In genomic region chr10:89389254-89389653, GRCh38 we compare ENCODE assay signal across 8 cellular contexts. TPM values are rescaled to one million over a fixed set of nuclear protein-coding genes. Genes with fewer than 3 reads are reported as not detected.
DNase-seq lines count a peak whose midpoint lies in the region; ATAC-seq and TF ChIP-seq lines count a peak whose summit lies in the region.

No MANE protein-coding gene starts in this region.

- no peaks in the 10 kb centered on the region for H3K27me3 ChIP-seq in CD4-positive, CD25-positive, alpha-beta regulatory T cell (ENCODE audit: control insufficient read depth, insufficient read depth, low read length)
- no peaks in the 10 kb centered on the region for H3K27me3 ChIP-seq in lower lobe of right lung (ENCODE audit: low read depth)

- TF ChIP-seq CTCF in lower lobe of right lung (IDR thresholded peaks at IDR 0.05) = peak; percentile 27

- H3K36me3 ChIP-seq in CD4-positive, CD25-positive, alpha-beta regulatory T cell (ENCODE audit: control insufficient read depth, insufficient read depth, low read length) = no peaks in the 10 kb centered on the region
- no peaks in the 10 kb centered on the region for H3K36me3 ChIP-seq in lower lobe of right lung

- peak in 2 of 3 donors; percentile 30 to 37 for DNase-seq in CD4-positive, CD25-positive, alpha-beta regulatory T cell
- DNase-seq in HCEC 1CT (peak; percentile 71), amniotic epithelial cell (ENCODE audit: low read depth) (peak; percentile 45), lower lobe of right lung (no peak)
- no peak for DNase-seq in activated naive CD8-positive, alpha-beta T cell treated with anti-CD3 and anti-CD28 coated beads for 36 hours
- no peak for DNase-seq in activated CD4-positive, alpha-beta T cell treated with anti-CD3 and anti-CD28 coated beads, Interleukin-2, amount 10 ng/mL, durations not matched to agents 24 days and 14 days
- no peak for DNase-seq in activated T-helper 1 cell treated with anti-CD3 and anti-CD28 coated beads, Interleukin-12 subunit alpha, Interleukin-12 subunit beta, Interleukin-2, Interleukin-4 antibody, amounts not matched to agents 30 ng/mL and 10 ng/mL and 1 ng/mL, durations not matched to agents 14 hours and 24 hours and 36 hours (ENCODE audit: low spot score)

- H3K27me3 Mint-ChIP-seq in CD4-positive, CD25-positive, alpha-beta regulatory T cell = peaks cover 4% of the 10 kb centered on the region
- H3K27me3 Mint-ChIP-seq in activated naive CD8-positive, alpha-beta T cell treated with anti-CD3 and anti-CD28 coated beads for 36 hours = no peaks in the 10 kb centered on the region
- H3K27me3 Mint-ChIP-seq in activated CD4-positive, alpha-beta T cell treated with anti-CD3 and anti-CD28 coated beads, Interleukin-2, amount 10 ng/mL, durations not matched to agents 24 days and 14 days = peaks cover 12% of the 10 kb centered on the region
- peaks cover 17% of the 10 kb centered on the region for H3K27me3 Mint-ChIP-seq in activated T-helper 1 cell treated with anti-CD3 and anti-CD28 coated beads, Interleukin-12 subunit alpha, Interleukin-12 subunit beta, Interleukin-2, Interleukin-4 antibody, amounts not matched to agents 30 ng/mL and 10 ng/mL and 1 ng/mL, durations not matched to agents 14 hours and 24 hours and 36 hours (ENCODE audit: insufficient read depth)

- intact Hi-C loops in lower lobe of right lung (cut with DNase I) = no loop called here
- intact Hi-C loops in activated CD4-positive, alpha-beta T cell treated with anti-CD3 and anti-CD28 coated beads, Interleukin-2, amount 10 ng/mL, durations not matched to agents 24 days and 14 days (cut with micrococcal nuclease) = no loop called here
- intact Hi-C loops in activated T-helper 1 cell treated with anti-CD3 and anti-CD28 coated beads, Interleukin-12 subunit alpha, Interleukin-12 subunit beta, Interleukin-2, Interleukin-4 antibody, amounts not matched to agents 30 ng/mL and 10 ng/mL and 1 ng/mL, durations not matched to agents 14 hours and 24 hours and 36 hours (cut with micrococcal nuclease) = no loop called here

- peaks cover 0 to 27% (median 17%) of the 10 kb centered on the region in 4 donors for H3K4me1 Mint-ChIP-seq in CD4-positive, CD25-positive, alpha-beta regulatory T cell
- peaks cover 21% of the 10 kb centered on the region for H3K4me1 Mint-ChIP-seq in activated naive CD8-positive, alpha-beta T cell treated with anti-CD3 and anti-CD28 coated beads for 36 hours
- peaks cover 18% of the 10 kb centered on the region for H3K4me1 Mint-ChIP-seq in activated CD4-positive, alpha-beta T cell treated with anti-CD3 and anti-CD28 coated beads, Interleukin-2, amount 10 ng/mL, durations not matched to agents 24 days and 14 days
- peaks cover 23% of the 10 kb centered on the region for H3K4me1 Mint-ChIP-seq in activated T-helper 1 cell treated with anti-CD3 and anti-CD28 coated beads, Interleukin-12 subunit alpha, Interleukin-12 subunit beta, Interleukin-2, Interleukin-4 antibody, amounts not matched to agents 30 ng/mL and 10 ng/mL and 1 ng/mL, durations not matched to agents 14 hours and 24 hours and 36 hours (ENCODE audit: low read depth)

- H3K9me3 Mint-ChIP-seq in CD4-positive, CD25-positive, alpha-beta regulatory T cell = no peaks in the 10 kb centered on the region
- no peaks in the 10 kb centered on the region for H3K9me3 Mint-ChIP-seq in activated naive CD8-positive, alpha-beta T cell treated with anti-CD3 and anti-CD28 coated beads for 36 hours
- H3K9me3 Mint-ChIP-seq in activated CD4-positive, alpha-beta T cell treated with anti-CD3 and anti-CD28 coated beads, Interleukin-2, amount 10 ng/mL, durations not matched to agents 24 days and 14 days = no peaks in the 10 kb centered on the region
- no peaks in the 10 kb centered on the region for H3K9me3 Mint-ChIP-seq in activated T-helper 1 cell treated with anti-CD3 and anti-CD28 coated beads, Interleukin-12 subunit alpha, Interleukin-12 subunit beta, Interleukin-2, Interleukin-4 antibody, amounts not matched to agents 30 ng/mL and 10 ng/mL and 1 ng/mL, durations not matched to agents 14 hours and 24 hours and 36 hours

- no peaks in the 10 kb centered on the region for H3K9me3 ChIP-seq in CD4-positive, CD25-positive, alpha-beta regulatory T cell (ENCODE audit: control insufficient read depth in 2 of 2, low read length in 2 of 2)
- no peaks in the 10 kb centered on the region for H3K9me3 ChIP-seq in lower lobe of right lung

- no peak overlapping the region for H3K4me3 ChIP-seq in CD4-positive, CD25-positive, alpha-beta regulatory T cell (ENCODE audit: low read depth, low read length)
- no peak overlapping the region for H3K4me3 ChIP-seq in lower lobe of right lung

- peaks cover 26% of the 10 kb centered on the region for H3K4me1 ChIP-seq in CD4-positive, CD25-positive, alpha-beta regulatory T cell (ENCODE audit: control insufficient read depth, insufficient read depth, low read length, poor library complexity, severe bottlenecking)
- peaks cover 29% of the 10 kb centered on the region for H3K4me1 ChIP-seq in lower lobe of right lung

- H3K27ac ChIP-seq in CD4-positive, CD25-positive, alpha-beta regulatory T cell (ENCODE audit: insufficient read depth, low read length, poor library complexity, severe bottlenecking) = no peak overlapping the region
- H3K27ac ChIP-seq in lower lobe of right lung = no peak overlapping the region

- H3K36me3 Mint-ChIP-seq in CD4-positive, CD25-positive, alpha-beta regulatory T cell = no peaks in the 10 kb centered on the region
- H3K36me3 Mint-ChIP-seq in activated naive CD8-positive, alpha-beta T cell treated with anti-CD3 and anti-CD28 coated beads for 36 hours = no peaks in the 10 kb centered on the region
- H3K36me3 Mint-ChIP-seq in activated CD4-positive, alpha-beta T cell treated with anti-CD3 and anti-CD28 coated beads, Interleukin-2, amount 10 ng/mL, durations not matched to agents 24 days and 14 days (ENCODE audit: low read depth) = no peaks in the 10 kb centered on the region
- no peaks in the 10 kb centered on the region for H3K36me3 Mint-ChIP-seq in activated T-helper 1 cell treated with anti-CD3 and anti-CD28 coated beads, Interleukin-12 subunit alpha, Interleukin-12 subunit beta, Interleukin-2, Interleukin-4 antibody, amounts not matched to agents 30 ng/mL and 10 ng/mL and 1 ng/mL, durations not matched to agents 14 hours and 24 hours and 36 hours (ENCODE audit: low read depth)

- no peak overlapping the region for H3K27ac Mint-ChIP-seq in CD4-positive, CD25-positive, alpha-beta regulatory T cell
- no peak overlapping the region for H3K27ac Mint-ChIP-seq in activated naive CD8-positive, alpha-beta T cell treated with anti-CD3 and anti-CD28 coated beads for 36 hours
- no peak overlapping the region for H3K27ac Mint-ChIP-seq in activated CD4-positive, alpha-beta T cell treated with anti-CD3 and anti-CD28 coated beads, Interleukin-2, amount 10 ng/mL, durations not matched to agents 24 days and 14 days
- no peak overlapping the region for H3K27ac Mint-ChIP-seq in activated T-helper 1 cell treated with anti-CD3 and anti-CD28 coated beads, Interleukin-12 subunit alpha, Interleukin-12 subunit beta, Interleukin-2, Interleukin-4 antibody, amounts not matched to agents 30 ng/mL and 10 ng/mL and 1 ng/mL, durations not matched to agents 14 hours and 24 hours and 36 hours

- ATAC-seq in CD4-positive, CD25-positive, alpha-beta regulatory T cell (ENCODE audit: low read depth in 2 of 2) = peak in 1 of 2 donors; percentile 14
- ATAC-seq in lower lobe of right lung = no peak
- no peak for ATAC-seq in HG03442 (IDR thresholded peaks at IDR 0.05; ENCODE audit: unreplicated experiment)

- no peak overlapping the region for H3K4me3 Mint-ChIP-seq in CD4-positive, CD25-positive, alpha-beta regulatory T cell
- H3K4me3 Mint-ChIP-seq in activated naive CD8-positive, alpha-beta T cell treated with anti-CD3 and anti-CD28 coated beads for 36 hours = no peak overlapping the region
- no peak overlapping the region for H3K4me3 Mint-ChIP-seq in activated CD4-positive, alpha-beta T cell treated with anti-CD3 and anti-CD28 coated beads, Interleukin-2, amount 10 ng/mL, durations not matched to agents 24 days and 14 days
- H3K4me3 Mint-ChIP-seq in activated T-helper 1 cell treated with anti-CD3 and anti-CD28 coated beads, Interleukin-12 subunit alpha, Interleukin-12 subunit beta, Interleukin-2, Interleukin-4 antibody, amounts not matched to agents 30 ng/mL and 10 ng/mL and 1 ng/mL, durations not matched to agents 14 hours and 24 hours and 36 hours = no peak overlapping the region

RNA-seq across cellular contexts. Expression of gene IFIT1, which starts 3.2 kb away (rescaled TPM):
- total RNA-seq in CD4-positive, CD25-positive, alpha-beta regulatory T cell = 6.1 TPM
- 10 to 100 TPM in 2 of 4 donors, 1 to 10 TPM in 2; 5.5 to 15.9 (median 10.7) TPM for polyA plus RNA-seq in CD4-positive, CD25-positive, alpha-beta regulatory T cell
- total RNA-seq in lower lobe of right lung = 71.8 TPM
- 1 to 10 TPM; 7.2 to 9.1 TPM for total RNA-seq in activated naive CD8-positive, alpha-beta T cell treated with anti-CD3 and anti-CD28 coated beads for 36 hours
- 0.58 and 1.0 TPM in 2 replicates for total RNA-seq in activated CD4-positive, alpha-beta T cell treated with anti-CD3 and anti-CD28 coated beads, Interleukin-2, amount 10 ng/mL, durations not matched to agents 24 days and 14 days
- 0.39 and 0.59 TPM in 2 replicates for total RNA-seq in activated T-helper 1 cell treated with anti-CD3 and anti-CD28 coated beads, Interleukin-12 subunit alpha, Interleukin-12 subunit beta, Interleukin-2, Interleukin-4 antibody, amounts not matched to agents 30 ng/mL and 10 ng/mL and 1 ng/mL, durations not matched to agents 14 hours and 24 hours and 36 hours

RNA-seq across cellular contexts. Expression of gene IFIT1B, which starts 11.4 kb away (rescaled TPM):
- total RNA-seq in CD4-positive, CD25-positive, alpha-beta regulatory T cell = not detected
- under 1 TPM in 1 of 4 donors, not detected in 3; 0.08 TPM for polyA plus RNA-seq in CD4-positive, CD25-positive, alpha-beta regulatory T cell
- not detected for total RNA-seq in lower lobe of right lung
- not detected for total RNA-seq in activated naive CD8-positive, alpha-beta T cell treated with anti-CD3 and anti-CD28 coated beads for 36 hours
- not detected in 2 replicates for total RNA-seq in activated CD4-positive, alpha-beta T cell treated with anti-CD3 and anti-CD28 coated beads, Interleukin-2, amount 10 ng/mL, durations not matched to agents 24 days and 14 days
- total RNA-seq in activated T-helper 1 cell treated with anti-CD3 and anti-CD28 coated beads, Interleukin-12 subunit alpha, Interleukin-12 subunit beta, Interleukin-2, Interleukin-4 antibody, amounts not matched to agents 30 ng/mL and 10 ng/mL and 1 ng/mL, durations not matched to agents 14 hours and 24 hours and 36 hours = not detected in 2 replicates

RNA-seq across cellular contexts. Expression of gene IFIT5, which starts 25.1 kb away (rescaled TPM):
- 20.8 TPM for total RNA-seq in CD4-positive, CD25-positive, alpha-beta regulatory T cell
- polyA plus RNA-seq in CD4-positive, CD25-positive, alpha-beta regulatory T cell = 10 to 100 TPM; 12.3 to 18.1 (median 13.0) TPM
- total RNA-seq in lower lobe of right lung = 25.3 TPM
- total RNA-seq in activated naive CD8-positive, alpha-beta T cell treated with anti-CD3 and anti-CD28 coated beads for 36 hours = 10 to 100 TPM; 15.0 to 16.5 TPM
- total RNA-seq in activated CD4-positive, alpha-beta T cell treated with anti-CD3 and anti-CD28 coated beads, Interleukin-2, amount 10 ng/mL, durations not matched to agents 24 days and 14 days = 8.5 and 9.5 TPM in 2 replicates
- total RNA-seq in activated T-helper 1 cell treated with anti-CD3 and anti-CD28 coated beads, Interleukin-12 subunit alpha, Interleukin-12 subunit beta, Interleukin-2, Interleukin-4 antibody, amounts not matched to agents 30 ng/mL and 10 ng/mL and 1 ng/mL, durations not matched to agents 14 hours and 24 hours and 36 hours = 8.7 TPM in 2 replicates

Comparison
In these comparisons a context has a peak if more than half of its experiments do, and no peak if none do; other contexts are left out.
1. DNase-seq: peak in CD4-positive, CD25-positive, alpha-beta regulatory T cell (2 of 3), HCEC 1CT (single experiment) and amniotic epithelial cell (single experiment); none in lower lobe of right lung (single experiment), activated naive CD8-positive, alpha-beta T cell treated with anti-CD3 and anti-CD28 coated beads for 36 hours (single experiment), activated CD4-positive, alpha-beta T cell treated with anti-CD3 and anti-CD28 coated beads, Interleukin-2, amount 10 ng/mL, durations not matched to agents 24 days and 14 days (single experiment) and activated T-helper 1 cell treated with anti-CD3 and anti-CD28 coated beads, Interleukin-12 subunit alpha, Interleukin-12 subunit beta, Interleukin-2, Interleukin-4 antibody, amounts not matched to agents 30 ng/mL and 10 ng/mL and 1 ng/mL, durations not matched to agents 14 hours and 24 hours and 36 hours (single experiment).